ENCODE assay signal across 20 cellular contexts in genomic region chr6:164078551-164079274, GRCh38.
"Had no signal": no experiment of that assay in that cellular context is flagged by ENCODE, and none has a peak within 500 bp of the region (broad histone marks: within the 10 kb centered on the region; RNA-seq: fewer than 3 reads in every experiment).

No MANE protein-coding gene starts in this region.

- H3K9ac ChIP-seq: SK-N-SH had no signal

- H3K9me3 ChIP-seq: left lung, pancreas, SK-N-SH, upper lobe of left lung had no signal

- H3K27ac ChIP-seq: epithelial cell of prostate, left lung, pancreas, upper lobe of left lung, WERI-Rb-1 had no signal

- H3K4me1 ChIP-seq: left lung, pancreas, upper lobe of left lung had no signal

- H3K4me3 ChIP-seq: left lung, pancreas, upper lobe of left lung had no signal

- H3K36me3 ChIP-seq: left lung, pancreas, upper lobe of left lung, WERI-Rb-1 had no signal

- DNase-seq: activated CD4-positive, alpha-beta memory T cell treated with anti-CD3 and anti-CD28 coated beads for 36 hours; activated CD4-positive, alpha-beta T cell treated with anti-CD3 and anti-CD28 coated beads for 1 hour; activated effector memory CD4-positive, alpha-beta T cell treated with Interleukin-2 at 50 U/mL for 16 hours; activated naive CD4-positive, alpha-beta T cell treated with anti-CD3 and anti-CD28 coated beads for 36 hours; activated naive CD8-positive, alpha-beta T cell treated with anti-CD3 and anti-CD28 coated beads, Interleukin-2, amount 10 ng/mL, durations not matched to agents 7 days and 5 days; activated T-cell treated with anti-CD3 and anti-CD28 coated beads, Interleukin-2, amount 50 U/mL, for 48 hours; amniotic stem cell; foreskin fibroblast; left lung; mammary epithelial cell; naive thymus-derived CD8-positive, alpha-beta T cell; pancreas; SK-N-SH; stimulated activated CD4-positive, alpha-beta T cell treated with anti-CD3 and anti-CD28 coated beads, Interleukin-12 subunit alpha, Interleukin-12 subunit beta, amount 100 ng/mL, for 4 hours; stimulated activated CD4-positive, alpha-beta T cell treated with anti-CD3 and anti-CD28 coated beads, Interleukin-4, amount 100 ng/mL, for 4 hours; stimulated activated naive CD8-positive, alpha-beta T cell treated with anti-CD3 and anti-CD28 coated beads, Interleukin-15, Interleukin-2, amounts not matched to agents 100 U/mL and 50 U/mL, for 24 hours; WERI-Rb-1 had no signal

- ATAC-seq: left lung; naive thymus-derived CD8-positive, alpha-beta T cell; pancreas; stimulated activated naive CD8-positive, alpha-beta T cell treated with anti-CD3 and anti-CD28 coated beads, Interleukin-15, Interleukin-2, amounts not matched to agents 100 U/mL and 50 U/mL, for 24 hours had no signal

- H3K27me3 ChIP-seq: left lung, pancreas, upper lobe of left lung had no signal

- H3K4me2 ChIP-seq: SK-N-SH had no signal

- FAIRE-seq: kidney, pancreas had no signal
